ENCODE assay signal across 8 cellular contexts in genomic region chr12:93742086-93742934, GRCh38.
DNase-seq lines count a peak whose midpoint lies in the region; ATAC-seq, FAIRE-seq and TF ChIP-seq lines count a peak whose summit lies in the region.

No MANE protein-coding gene starts in this region.

- peak overlapping the region; percentile 67 for H3K27ac ChIP-seq in keratinocyte (ENCODE audit: control insufficient read depth, insufficient read depth, low read length)

- DNase-seq in GM13976 (ENCODE audit: low spot score) (peak; percentile 83), NCI-H2029 treated with DMSO at 0.1 percent for 48 hours (lab: John Stamatoyannopoulos, UW) (peak; percentile 45), cerebellum (ENCODE audit: low spot score) (peak; percentile 53), keratinocyte (ENCODE audit: low read depth, low spot score) (no peak), SIG-M5 (lab: John Stamatoyannopoulos, UW) (no peak)
- peak; percentile 43 for DNase-seq in stimulated activated CD4-positive, alpha-beta T cell treated with anti-CD3 and anti-CD28 coated beads, Interleukin-12 subunit alpha, Interleukin-12 subunit beta, amount 100 ng/mL, for 4 hours

- dilution Hi-C loops in keratinocyte (cut with MboI; ENCODE audit: extremely low pct_ligation_motif_present, low sequenced_read_pairs): no loop called here

- peak overlapping the region; percentile 92 for H3K4me2 ChIP-seq in keratinocyte (ENCODE audit: control insufficient read depth, extremely low read depth, insufficient read depth, low read depth, low read length)

- FAIRE-seq in keratinocyte (lab: Jason Lieb, UNC): no peak

- peaks cover 24% of the 10 kb centered on the region for H3K4me1 ChIP-seq in keratinocyte (ENCODE audit: control insufficient read depth, extremely low read depth, insufficient read depth, low read length)

- TF ChIP-seq CTCF in GM13976 (IDR thresholded peaks at IDR 0.05; ENCODE audit: borderline replicate concordance, control extremely low read depth, extremely low read depth, insufficient read depth, missing control alignments) (peak; percentile 66), keratinocyte (optimal IDR thresholded peaks at IDR 0.05 in 1 of 3, IDR thresholded peaks at IDR 0.05 in 1 of 3, conservative IDR thresholded peaks at IDR 0.05 in 1 of 3; ENCODE audit: extremely low read depth in 1 of 3, insufficient read depth in 2 of 3, low read length in 3 of 3) (peak; percentile 20 to 49 (median 21))

- no peaks in the 10 kb centered on the region for H3K79me2 ChIP-seq in keratinocyte (ENCODE audit: control insufficient read depth, insufficient read depth, low read length)

- peak overlapping the region; percentile 49 to 93 (median 81) for H3K4me3 ChIP-seq in keratinocyte (ENCODE audit: control insufficient read depth in 2 of 3, extremely low read depth in 1 of 3, insufficient read depth in 2 of 3, low read depth in 1 of 3, low read length in 3 of 3)

- in situ Hi-C loops in GM13976 (cut with MboI; ENCODE audit: low sequenced_read_pairs, unreplicated experiment): no loop called here

- peak; percentile 87 for ATAC-seq in HG02884 (IDR thresholded peaks at IDR 0.05; ENCODE audit: unreplicated experiment)
- peak; percentile 91 for ATAC-seq in activated CD4-positive, CD25-positive, alpha-beta regulatory T cell treated with anti-CD3 and anti-CD28 coated beads, Interleukin-2, amount 50 U/mL, for 24 hours

- H3K36me3 ChIP-seq in keratinocyte (ENCODE audit: control insufficient read depth in 2 of 2, extremely low read depth in 1 of 2, insufficient read depth in 2 of 2, low read length in 2 of 2): no peaks in the 10 kb centered on the region

- H3K9me3 ChIP-seq in keratinocyte (ENCODE audit: control insufficient read depth, low read depth, low read length): no peaks in the 10 kb centered on the region

- no peaks in the 10 kb centered on the region for H3K27me3 ChIP-seq in keratinocyte (ENCODE audit: control insufficient read depth, extremely low read depth, insufficient read depth, low read length)

- H4K20me1 ChIP-seq in keratinocyte (ENCODE audit: control insufficient read depth, extremely low read depth, insufficient read depth, low read length): no peaks in the 10 kb centered on the region

- peak overlapping the region; percentile 75 for H3K9ac ChIP-seq in keratinocyte (ENCODE audit: control insufficient read depth, extremely low read depth, insufficient read depth, low read length)

- no peaks in the 10 kb centered on the region for H3K9me1 ChIP-seq in keratinocyte (ENCODE audit: control insufficient read depth, extremely low read depth, insufficient read depth, low read length)

- H2AFZ ChIP-seq in keratinocyte (ENCODE audit: control insufficient read depth, low read length): peak overlapping the region; percentile 99

Comparison
In these comparisons a context has a peak if more than half of its experiments do, and no peak if none do; other contexts are left out.
1. DNase-seq: peak in GM13976 (single experiment), NCI-H2029 treated with DMSO at 0.1 percent for 48 hours (single experiment), cerebellum (single experiment) and stimulated activated CD4-positive, alpha-beta T cell treated with anti-CD3 and anti-CD28 coated beads, Interleukin-12 subunit alpha, Interleukin-12 subunit beta, amount 100 ng/mL, for 4 hours (single experiment); none in keratinocyte (single experiment) and SIG-M5 (single experiment).